In the genomic region with DNA sequence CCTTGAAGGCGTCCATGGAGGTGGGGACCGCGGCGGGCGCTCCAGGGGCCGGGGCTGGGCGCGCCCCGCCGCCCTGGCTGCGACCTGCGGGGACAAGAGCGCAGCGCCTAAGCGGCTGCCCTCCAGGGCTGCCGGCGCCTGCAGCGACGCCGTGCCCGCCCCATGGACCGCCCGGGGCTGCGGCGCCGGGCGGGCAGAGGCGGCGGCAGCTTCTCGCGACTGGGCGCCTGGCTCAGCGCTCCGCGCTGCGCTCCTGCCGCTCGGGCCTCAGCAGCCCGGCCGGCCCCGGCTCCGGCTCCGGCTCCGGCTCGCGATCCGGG, we compare ENCODE assay signal across 8 cellular contexts. TPM values are rescaled to one million over a fixed set of nuclear protein-coding genes. Genes with fewer than 3 reads are reported as not detected.
DNase-seq lines count a peak whose midpoint lies in the region; ATAC-seq, FAIRE-seq and TF ChIP-seq lines count a peak whose summit lies in the region.

No MANE protein-coding gene starts in this region.

- no peaks in the 10 kb centered on the region for H3K9me1 ChIP-seq in keratinocyte (ENCODE audit: control insufficient read depth, extremely low read depth, insufficient read depth, low read length)

- H3K36me3 Mint-ChIP-seq in activated T-cell treated with anti-CD3 and anti-CD28 coated beads, Interleukin-2, amount 50 U/mL, for 4 hours (ENCODE audit: insufficient read depth) = no peaks in the 10 kb centered on the region
- H3K36me3 Mint-ChIP-seq in activated T-cell treated with anti-CD3 and anti-CD28 coated beads, Interleukin-2, amount 50 U/mL, for 24 hours (ENCODE audit: low read depth) = no peaks in the 10 kb centered on the region
- peaks cover 24% of the 10 kb centered on the region for H3K36me3 Mint-ChIP-seq in activated T-helper 17 cell treated with anti-CD3 and anti-CD28 coated beads, Interleukin-2, amount 50 U/mL, for 72 hours (ENCODE audit: low read depth)
- H3K36me3 Mint-ChIP-seq in progenitor cell of endocrine pancreas (ENCODE audit: insufficient read depth) = peaks cover 6% of the 10 kb centered on the region

- H3K4me3 ChIP-seq in keratinocyte (ENCODE audit: control insufficient read depth in 2 of 3, extremely low read depth in 1 of 3, insufficient read depth in 2 of 3, low read depth in 1 of 3, low read length in 3 of 3) (peak overlapping the region; percentile 60 to 70 (median 70)), upper lobe of right lung (peak overlapping the region; percentile 39)

- H3K36me3 ChIP-seq in keratinocyte (ENCODE audit: control insufficient read depth in 2 of 2, extremely low read depth in 1 of 2, insufficient read depth in 2 of 2, low read length in 2 of 2) = no peaks in the 10 kb centered on the region
- no peaks in the 10 kb centered on the region for H3K36me3 ChIP-seq in upper lobe of right lung

- no peak overlapping the region for H3K4me3 Mint-ChIP-seq in activated T-cell treated with anti-CD3 and anti-CD28 coated beads, Interleukin-2, amount 50 U/mL, for 4 hours
- H3K4me3 Mint-ChIP-seq in activated T-cell treated with anti-CD3 and anti-CD28 coated beads, Interleukin-2, amount 50 U/mL, for 24 hours = no peak overlapping the region
- H3K4me3 Mint-ChIP-seq in activated T-helper 17 cell treated with anti-CD3 and anti-CD28 coated beads, Interleukin-2, amount 50 U/mL, for 72 hours = no peak overlapping the region
- no peak overlapping the region for H3K4me3 Mint-ChIP-seq in progenitor cell of endocrine pancreas (ENCODE audit: low read depth)

- H3K4me2 ChIP-seq in keratinocyte (ENCODE audit: control insufficient read depth, extremely low read depth, insufficient read depth, low read depth, low read length) = peak overlapping the region; percentile 94

- H3K27me3 ChIP-seq in keratinocyte (ENCODE audit: control insufficient read depth, extremely low read depth, insufficient read depth, low read length) = peaks cover 92% of the 10 kb centered on the region
- H3K27me3 ChIP-seq in upper lobe of right lung = peaks cover 92% of the 10 kb centered on the region

- peaks cover 4% of the 10 kb centered on the region for H4K20me1 ChIP-seq in keratinocyte (ENCODE audit: control insufficient read depth, extremely low read depth, insufficient read depth, low read length)

- peaks cover 82% of the 10 kb centered on the region for H3K27me3 Mint-ChIP-seq in activated T-cell treated with anti-CD3 and anti-CD28 coated beads, Interleukin-2, amount 50 U/mL, for 4 hours (ENCODE audit: low read depth)
- peaks cover 89% of the 10 kb centered on the region for H3K27me3 Mint-ChIP-seq in activated T-cell treated with anti-CD3 and anti-CD28 coated beads, Interleukin-2, amount 50 U/mL, for 24 hours
- H3K27me3 Mint-ChIP-seq in activated T-helper 17 cell treated with anti-CD3 and anti-CD28 coated beads, Interleukin-2, amount 50 U/mL, for 72 hours = peaks cover 71% of the 10 kb centered on the region
- H3K27me3 Mint-ChIP-seq in progenitor cell of endocrine pancreas = peaks cover 80% of the 10 kb centered on the region

- no peaks in the 10 kb centered on the region for H3K9me3 Mint-ChIP-seq in activated T-cell treated with anti-CD3 and anti-CD28 coated beads, Interleukin-2, amount 50 U/mL, for 4 hours
- H3K9me3 Mint-ChIP-seq in activated T-cell treated with anti-CD3 and anti-CD28 coated beads, Interleukin-2, amount 50 U/mL, for 24 hours = no peaks in the 10 kb centered on the region
- no peaks in the 10 kb centered on the region for H3K9me3 Mint-ChIP-seq in activated T-helper 17 cell treated with anti-CD3 and anti-CD28 coated beads, Interleukin-2, amount 50 U/mL, for 72 hours
- H3K9me3 Mint-ChIP-seq in progenitor cell of endocrine pancreas (ENCODE audit: low read depth) = no peaks in the 10 kb centered on the region

- H3K9me3 ChIP-seq in keratinocyte (ENCODE audit: control insufficient read depth, low read depth, low read length) (peaks cover 8% of the 10 kb centered on the region), upper lobe of right lung (no peaks in the 10 kb centered on the region)

- DNase-seq in activated T-cell treated with anti-CD3 and anti-CD28 coated beads, Interleukin-2, amount 50 U/mL, for 4 hours = no peak
- no peak for DNase-seq in activated T-cell treated with anti-CD3 and anti-CD28 coated beads, Interleukin-2, amount 50 U/mL, for 24 hours
- DNase-seq in keratinocyte (ENCODE audit: low read depth, low spot score) (no peak), upper lobe of right lung (no peak), progenitor cell of endocrine pancreas (ENCODE audit: low spot score, unreplicated experiment) (no peak), MV-4-11 (lab: John Stamatoyannopoulos, UW) (no peak), medulla oblongata (ENCODE audit: extremely low spot score) (no peak)

- no peak overlapping the region for H3K27ac Mint-ChIP-seq in activated T-cell treated with anti-CD3 and anti-CD28 coated beads, Interleukin-2, amount 50 U/mL, for 24 hours
- no peak overlapping the region for H3K27ac Mint-ChIP-seq in activated T-helper 17 cell treated with anti-CD3 and anti-CD28 coated beads, Interleukin-2, amount 50 U/mL, for 72 hours
- no peak overlapping the region for H3K27ac Mint-ChIP-seq in progenitor cell of endocrine pancreas

- TF ChIP-seq CTCF in keratinocyte (optimal IDR thresholded peaks at IDR 0.05 in 1 of 3, IDR thresholded peaks at IDR 0.05 in 1 of 3, conservative IDR thresholded peaks at IDR 0.05 in 1 of 3; ENCODE audit: extremely low read depth in 1 of 3, insufficient read depth in 2 of 3, low read length in 3 of 3) (no peak), upper lobe of right lung (IDR thresholded peaks at IDR 0.05) (no peak), progenitor cell of endocrine pancreas (IDR thresholded peaks at IDR 0.05; ENCODE audit: unreplicated experiment) (no peak)

- no peak overlapping the region for H2AFZ ChIP-seq in keratinocyte (ENCODE audit: control insufficient read depth, low read length)

- ATAC-seq in activated T-cell treated with anti-CD3 and anti-CD28 coated beads, Interleukin-2, amount 50 U/mL, for 4 hours = peak; percentile 46 to 55
- ATAC-seq in activated T-helper 17 cell treated with anti-CD3 and anti-CD28 coated beads, Interleukin-2, amount 50 U/mL, for 72 hours (replicated peaks) = peak; percentile 12
- ATAC-seq in upper lobe of right lung = peak; percentile 12

- H3K27ac ChIP-seq in keratinocyte (ENCODE audit: control insufficient read depth, insufficient read depth, low read length) (no peak overlapping the region), upper lobe of right lung (no peak overlapping the region)

- no peaks in the 10 kb centered on the region for H3K79me2 ChIP-seq in keratinocyte (ENCODE audit: control insufficient read depth, insufficient read depth, low read length)

- H3K4me1 ChIP-seq in keratinocyte (ENCODE audit: control insufficient read depth, extremely low read depth, insufficient read depth, low read length) (peaks cover 7% of the 10 kb centered on the region), upper lobe of right lung (peaks cover 27% of the 10 kb centered on the region)

- intact Hi-C loops in upper lobe of right lung (cut with DNase I) = no loop called here

- H3K9ac ChIP-seq in keratinocyte (ENCODE audit: control insufficient read depth, extremely low read depth, insufficient read depth, low read length) = peak overlapping the region; percentile 66

- dilution Hi-C loops in keratinocyte (cut with MboI; ENCODE audit: extremely low pct_ligation_motif_present, low sequenced_read_pairs) = no loop called here

- peaks cover 43% of the 10 kb centered on the region for H3K4me1 Mint-ChIP-seq in activated T-cell treated with anti-CD3 and anti-CD28 coated beads, Interleukin-2, amount 50 U/mL, for 4 hours (ENCODE audit: low read depth)
- peaks cover 41% of the 10 kb centered on the region for H3K4me1 Mint-ChIP-seq in activated T-cell treated with anti-CD3 and anti-CD28 coated beads, Interleukin-2, amount 50 U/mL, for 24 hours (ENCODE audit: low read depth)
- peaks cover 15% of the 10 kb centered on the region for H3K4me1 Mint-ChIP-seq in activated T-helper 17 cell treated with anti-CD3 and anti-CD28 coated beads, Interleukin-2, amount 50 U/mL, for 72 hours
- H3K4me1 Mint-ChIP-seq in progenitor cell of endocrine pancreas (ENCODE audit: low read depth) = peaks cover 21% of the 10 kb centered on the region

- FAIRE-seq in keratinocyte (lab: Jason Lieb, UNC) = no peak

RNA-seq across cellular contexts. Expression of a gene that starts 0.2 kb away (rescaled TPM):
- under 1 TPM in 2 of 3 donors, not detected in 1; 0.37 to 0.43 TPM for total RNA-seq in activated T-cell treated with anti-CD3 and anti-CD28 coated beads, Interleukin-2, amount 50 U/mL, for 4 hours
- total RNA-seq in activated T-helper 17 cell treated with anti-CD3 and anti-CD28 coated beads, Interleukin-2, amount 50 U/mL, for 72 hours = not detected
- 0.73 to 2.3 TPM (median 1.7 TPM) in 3 replicates for polyA plus RNA-seq in keratinocyte
- 2.4 TPM for polyA plus RNA-seq in keratinocyte (2011; ENCODE audit: low read depth)
- polyA plus RNA-seq in keratinocyte (2011; cell fraction: cytosol; rRNA removed) = 1.4 and 3.5 TPM in 2 replicates
- 1.2 and 1.5 TPM in 2 replicates for polyA plus RNA-seq in keratinocyte (2011; cell fraction: nucleus; rRNA removed)
- polyA plus RNA-seq in keratinocyte (2012; ENCODE audit: low replicate concordance) = 2.5 and 6.4 TPM in 2 replicates
- polyA minus RNA-seq in keratinocyte = 0.54 to 2.0 TPM (median 0.72 TPM) in 3 replicates
- 10.0 TPM for polyA minus RNA-seq in keratinocyte (2011; cell fraction: cytosol; rRNA and poly(A)+ RNA removed)
- polyA minus RNA-seq in keratinocyte (2011; cell fraction: nucleus; rRNA and poly(A)+ RNA removed) = 0.93 and 1.7 TPM in 2 replicates
- total RNA-seq in upper lobe of right lung = not detected
- total RNA-seq in progenitor cell of endocrine pancreas = 12.5 and 16.2 TPM in 2 replicates
